Comparison of ENCODE assay signal across 33 cellular contexts in genomic region chr7:48943279-48943990, GRCh38. TPM values are rescaled to one million over a fixed set of nuclear protein-coding genes. Genes with fewer than 3 reads are reported as not detected.
"Had no signal": no experiment of that assay in that cellular context is flagged by ENCODE, and none has a peak within 500 bp of the region (broad histone marks: within the 10 kb centered on the region; RNA-seq: fewer than 3 reads in every experiment).

No MANE protein-coding gene starts in this region.

- H3K9ac ChIP-seq: KMS-11, SK-N-SH had no signal

- H3K36me3 ChIP-seq: SJSA1 had no signal

- H3K27ac ChIP-seq: KMS-11, PC-9, SJSA1 had no signal

- H3K4me2 ChIP-seq: KMS-11, PC-9, SK-N-SH had no signal

- H3K4me1 ChIP-seq: SJSA1 had no signal

- H3K4me3 ChIP-seq: PC-9, SJSA1 had no signal

- ATAC-seq: Panc1 had no signal

- H3K27me3 ChIP-seq: SJSA1 had no signal

- DNase-seq: Karpas-422, KBM-7, MM.1S, MV-4-11, NCI-H1092, NCI-H1105, NCI-H1417 treated with DMSO at 0.1 percent for 48 hours, NCI-H1436 treated with DMSO at 0.1 percent for 48 hours, NCI-H1694 treated with DMSO at 0.1 percent for 48 hours, NCI-H187 treated with DMSO at 0.1 percent for 48 hours, NCI-H2029, NCI-H2081, NCI-H2171 treated with DMSO at 0.1 percent for 48 hours, NCI-H2227 treated with DMSO at 0.1 percent for 48 hours, NCI-H345, NCI-H446, NCI-H510A treated with DMSO at 0.1 percent for 48 hours, NCI-H524 treated with DMSO at 0.1 percent for 48 hours, NCI-H526 treated with DMSO at 0.1 percent for 48 hours, NCI-H774, PC-9, Right ventricle myocardium superior, RPMI8226, SHP77 treated with DMSO at 0.1 percent for 48 hours, SK-N-SH, SW 1271 had no signal

- H3K9me3 ChIP-seq: SJSA1, SK-N-SH had no signal

RNA-seq across cellular contexts. Expression of gene CDC14C, which starts 19.1 kb away (rescaled TPM):
- total RNA-seq: LHCN-M2, MCF 10A, NCI-H460, OCI-LY7, PC-9, Right ventricle myocardium superior, SJSA1 had no signal
- polyA plus RNA-seq: SK-N-SH had no signal
